9 cellular contexts compared by ENCODE assay signal in the genomic region with DNA sequence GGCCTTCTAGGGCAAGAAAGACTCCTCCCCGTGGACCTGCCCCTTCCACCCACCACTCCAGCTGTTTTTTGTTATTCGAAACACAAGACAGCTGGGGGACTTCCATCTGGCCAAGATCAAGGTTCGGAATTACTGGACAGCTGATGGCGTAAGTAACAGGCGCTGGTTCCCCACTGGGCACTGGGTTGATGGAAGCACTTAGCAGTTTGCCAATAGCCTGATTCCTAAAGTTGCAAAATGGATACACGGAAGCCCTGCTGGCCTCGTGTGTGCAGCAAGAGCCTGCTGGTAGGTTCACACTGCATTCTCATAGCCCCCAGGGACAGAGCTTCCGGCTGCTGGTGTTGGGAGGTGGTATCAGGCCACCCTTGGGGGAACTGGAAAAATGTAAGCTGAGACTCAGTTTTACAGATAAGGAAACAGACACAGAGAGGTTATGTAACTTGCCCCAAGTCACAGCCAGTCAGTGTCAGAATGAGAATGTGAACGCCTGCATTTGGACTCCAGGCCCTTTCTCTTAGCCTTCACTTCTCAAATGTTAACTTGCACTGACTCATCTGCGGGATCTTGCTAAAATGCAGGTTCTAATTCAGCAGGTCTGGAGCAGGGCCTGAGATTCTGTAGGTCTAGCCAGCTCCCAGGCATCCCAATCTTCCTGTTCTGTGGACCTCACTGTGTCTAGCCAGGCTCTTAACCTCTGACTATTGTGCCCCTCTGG.
DNase-seq lines count a peak whose midpoint lies in the region; ATAC-seq, FAIRE-seq and TF ChIP-seq lines count a peak whose summit lies in the region.
"Had no signal": no experiment of that assay in that cellular context is flagged by ENCODE, and none has a peak within 500 bp of the region (broad histone marks: within the 10 kb centered on the region; RNA-seq: fewer than 3 reads in every experiment).

No MANE protein-coding gene starts in this region.

- no peaks in the 10 kb centered on the region for H3K36me3 ChIP-seq in small intestine (ENCODE audit: control insufficient read depth in 2 of 2, insufficient read depth in 2 of 2, low read length in 2 of 2)

- in situ Hi-C loops in astrocyte of the spinal cord (cut with HindIII; ENCODE audit: low sequenced_read_pairs) = no loop called here

- peak; percentile 43 for DNase-seq in GM04503 (ENCODE audit: low read depth)
- DNase-seq in astrocyte of the spinal cord (ENCODE audit: low read depth, low spot score) = peak; percentile 55
- DNase-seq in right cardiac atrium = peak; percentile 86 to 93 (median 89)
- peak; percentile 71 for DNase-seq in small intestine
- no peak for DNase-seq in stimulated activated CD4-positive, alpha-beta T cell treated with anti-CD3 and anti-CD28 coated beads, Interleukin-2, amount 100 ng/mL, for 24 hours
- no peak for DNase-seq in stimulated activated CD4-positive, alpha-beta T cell treated with anti-CD3 and anti-CD28 coated beads, Interleukin-2, amount 100 ng/mL, for 48 hours

- ATAC-seq in right cardiac atrium (peak; percentile 91 to 92), GM21360 (IDR thresholded peaks at IDR 0.05; ENCODE audit: unreplicated experiment) (no peak), HG03432 (IDR thresholded peaks at IDR 0.05; ENCODE audit: unreplicated experiment) (no peak)

- TF ChIP-seq CTCF in astrocyte of the spinal cord (IDR thresholded peaks at IDR 0.05; ENCODE audit: low read depth, low read length) = no peak

- no peaks in the 10 kb centered on the region for H3K27me3 ChIP-seq in right cardiac atrium (ENCODE audit: control insufficient read depth, insufficient read depth)
- H3K27me3 ChIP-seq in small intestine (ENCODE audit: control insufficient read depth in 2 of 2, insufficient read depth in 2 of 2, low read length in 2 of 2) = no peaks in the 10 kb centered on the region

- 56% methylated on average over 10 of the region's 10 CpGs for WGBS in right cardiac atrium
- 57 to 66% (median 58%) methylated on average over 10 of the region's 10 CpGs for WGBS in small intestine, 3 donors

- no peak for FAIRE-seq in small intestine (lab: Jason Lieb, UNC)
- FAIRE-seq: HTR-8/SVneo had no signal

- H3K4me1 ChIP-seq in right cardiac atrium (ENCODE audit: control insufficient read depth, insufficient read depth, low read length) (peaks cover 11% of the 10 kb centered on the region), small intestine (ENCODE audit: control insufficient read depth in 2 of 2, insufficient read depth in 1 of 2, low read depth in 1 of 2, low read length in 1 of 2) (peaks cover 8 to 9% of the 10 kb centered on the region in 2 donors)

- intact Hi-C loops in right cardiac atrium (cut with DNase I) = no loop called here

- H3K4me3 ChIP-seq in astrocyte of the spinal cord (ENCODE audit: low read depth, low read length) = no peak overlapping the region
- no peak overlapping the region for H3K4me3 ChIP-seq in right cardiac atrium (ENCODE audit: low read length)
- H3K4me3 ChIP-seq in small intestine (ENCODE audit: low read depth in 1 of 2, low read length in 2 of 2) = no peak overlapping the region

- H3K9me3 ChIP-seq in right cardiac atrium (ENCODE audit: control insufficient read depth, low read length) (no peaks in the 10 kb centered on the region), small intestine (ENCODE audit: control insufficient read depth, low read depth) (no peaks in the 10 kb centered on the region)

- no peak overlapping the region for H3K27ac ChIP-seq in right cardiac atrium (ENCODE audit: low read length)
- peak overlapping the region; percentile 86 to 92 for H3K27ac ChIP-seq in small intestine (ENCODE audit: low read depth in 1 of 2, low read length in 1 of 2)

Comparison
In these comparisons a context has a peak if more than half of its experiments do, and no peak if none do; other contexts are left out.
1. DNase-seq: peak in GM04503 (single experiment), astrocyte of the spinal cord (single experiment), right cardiac atrium (3 of 3) and small intestine (single experiment); none in stimulated activated CD4-positive, alpha-beta T cell treated with anti-CD3 and anti-CD28 coated beads, Interleukin-2, amount 100 ng/mL, for 24 hours (0 of 2) and stimulated activated CD4-positive, alpha-beta T cell treated with anti-CD3 and anti-CD28 coated beads, Interleukin-2, amount 100 ng/mL, for 48 hours (0 of 2).
2. ATAC-seq: peak in right cardiac atrium (2 of 2); none in GM21360 (single experiment) and HG03432 (single experiment).